13 cellular contexts compared by ENCODE assay signal in the genomic region with DNA sequence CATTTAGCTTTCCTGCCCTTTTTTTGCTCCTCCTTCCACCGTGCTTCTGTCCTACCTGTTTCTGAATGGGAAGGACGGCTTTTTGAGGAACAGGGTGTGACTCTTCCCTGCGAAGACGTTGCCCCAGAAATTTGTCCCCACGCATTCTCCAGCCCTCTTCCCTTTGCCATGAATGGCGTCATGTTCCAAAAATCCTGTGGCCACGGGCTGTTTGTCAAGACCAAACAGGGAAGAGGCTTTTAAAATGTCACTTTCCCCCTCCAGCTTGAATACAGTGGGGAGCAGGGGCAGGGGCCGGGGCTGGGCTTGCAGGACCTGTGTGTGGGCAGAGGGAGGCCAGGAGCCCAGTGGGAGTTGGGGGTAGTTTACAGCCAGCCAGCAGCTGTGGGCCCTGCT. TPM values are rescaled to one million over a fixed set of nuclear protein-coding genes. Genes with fewer than 3 reads are reported as not detected.
A peak's percentile ranks its signal among the peaks of the same experiment; 100 is the strongest.
DNase-seq lines count a peak whose midpoint lies in the region; ATAC-seq, FAIRE-seq and TF ChIP-seq lines count a peak whose summit lies in the region.
"Had no signal": no experiment of that assay in that cellular context is flagged by ENCODE, and none has a peak within 500 bp of the region (broad histone marks: within the 10 kb centered on the region; RNA-seq: fewer than 3 reads in every experiment).

No MANE protein-coding gene starts in this region.

- no peaks in the 10 kb centered on the region for H3K27me3 ChIP-seq in psoas muscle (ENCODE audit: insufficient read depth in 3 of 3, low read length in 2 of 3)
- H3K27me3 ChIP-seq: neutrophil had no signal

- H3K36me3 ChIP-seq in psoas muscle (ENCODE audit: insufficient read depth in 1 of 2, low read depth in 1 of 2): peaks cover 0 to 14% of the 10 kb centered on the region in 2 donors

- H3K27ac ChIP-seq in angular gyrus (ENCODE audit: low read depth, low read length): peak overlapping the region; percentile 22
- peak overlapping the region; percentile 96 for H3K27ac ChIP-seq in psoas muscle
- H3K27ac ChIP-seq: neutrophil had no signal

- peak; percentile 72 for DNase-seq in AG08395 (ENCODE audit: low spot score)
- DNase-seq in left ventricle myocardium superior: no peak
- DNase-seq in psoas muscle: peak in 1 of 2 donors; percentile 48
- no peak for DNase-seq in GM19239 (ENCODE audit: insufficient read length, low spot score)
- no peak for DNase-seq in NCI-H1092 treated with DMSO at 0.1 percent for 48 hours (lab: John Stamatoyannopoulos, UW)
- DNase-seq in NCI-H446 (lab: John Stamatoyannopoulos, UW): no peak
- DNase-seq: NCI-H446 treated with DMSO at 0.1 percent for 48 hours; stimulated activated CD4-positive, alpha-beta T cell treated with anti-CD3 and anti-CD28 coated beads, Interleukin-2, amount 100 ng/mL, for 48 hours had no signal

- peak; percentile 1 for ATAC-seq in left ventricle myocardium superior
- ATAC-seq in psoas muscle: peak in 3 of 4 donors; percentile 1 to 2 (median 1)
- ATAC-seq in HG03025 (IDR thresholded peaks at IDR 0.05; ENCODE audit: low FRiP score, unreplicated experiment): no peak

- intact Hi-C loops in left ventricle myocardium superior (cut with micrococcal nuclease): no loop called here
- intact Hi-C loops in psoas muscle (cut with DNase I): loop anchor here in 1 of 2 donors (5.0 kb wide), 1 partner anchor 1211 kb away; no protein-coding TSS in a partner anchor

- H3K4me1 ChIP-seq in psoas muscle: peaks cover 99% of the 10 kb centered on the region

- H3K9me3 ChIP-seq in psoas muscle: no peaks in the 10 kb centered on the region
- H3K9me3 ChIP-seq: neutrophil had no signal

- FAIRE-seq in GM19239 (lab: Jason Lieb, UNC): no peak
- FAIRE-seq: astrocyte, GM18507 had no signal

- 12 to 31% (median 12%) methylated on average over 8 of the region's 8 CpGs for WGBS in psoas muscle, 3 donors

- no peak for TF ChIP-seq CTCF in psoas muscle (IDR thresholded peaks at IDR 0.05)

- H3K4me3 ChIP-seq in psoas muscle: peak overlapping the region; percentile 32

RNA-seq across cellular contexts. Expression of gene MPRIP, which starts 13.9 kb away (rescaled TPM):
- total RNA-seq in left ventricle myocardium superior (335 TPM), psoas muscle (100 to 1,000 TPM; 228 to 322 (median 258) TPM)
- 100 to 1,000 TPM; 142 to 270 (median 184) TPM for polyA plus RNA-seq in psoas muscle
